6 cellular contexts compared by ENCODE assay signal in the genomic region with DNA sequence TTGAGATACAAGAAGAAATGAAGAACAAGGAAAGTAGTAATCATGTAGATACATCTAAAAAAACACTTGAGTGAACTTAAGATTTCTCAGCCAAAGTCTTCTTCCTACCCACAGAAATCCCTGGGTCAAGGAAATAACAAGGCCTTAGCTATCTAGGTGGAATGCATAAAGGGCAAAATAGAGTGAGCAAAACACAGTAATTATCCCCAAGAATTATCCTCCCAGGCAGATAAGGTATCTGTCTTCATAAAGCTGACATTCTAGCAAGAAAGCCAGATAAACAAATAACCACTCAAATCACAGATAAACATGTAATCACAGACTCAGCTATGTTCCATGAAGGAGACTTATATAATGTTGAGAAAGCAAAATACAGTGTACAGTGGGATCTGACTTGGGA.
"Had no signal": no experiment of that assay in that cellular context is flagged by ENCODE, and none has a peak within 500 bp of the region (broad histone marks: within the 10 kb centered on the region; RNA-seq: fewer than 3 reads in every experiment).

No MANE protein-coding gene starts in this region.

- H3K4me3 ChIP-seq: GM23248, HAP-1 had no signal

- H3K9me3 ChIP-seq: HAP-1 had no signal

- H3K4me3 Mint-ChIP-seq: HFFc6 had no signal

- H3K27ac Mint-ChIP-seq: HFFc6 had no signal

- H3K4me1 ChIP-seq: HAP-1 had no signal

- H3K27ac ChIP-seq: GM23248 had no signal

- DNase-seq: GM23248, GOT3, H7, HFFc6, IMR-90 had no signal

- H2AFZ ChIP-seq: GM23248 had no signal

- H3K36me3 ChIP-seq: HAP-1 had no signal
